Comparison of ENCODE assay signal across 34 cellular contexts in genomic region chr10:124212702-124213101, GRCh38.
"Had no signal": no experiment of that assay in that cellular context is flagged by ENCODE, and none has a peak within 500 bp of the region (broad histone marks: within the 10 kb centered on the region; RNA-seq: fewer than 3 reads in every experiment).

No MANE protein-coding gene starts in this region.

- H3K4me2 ChIP-seq: smooth muscle cell had no signal

- H3K4me3 Mint-ChIP-seq: activated naive CD4-positive, alpha-beta T cell treated with anti-CD3 and anti-CD28 coated beads, Interleukin-2, amount 50 U/mL, for 24 hours; activated naive CD8-positive, alpha-beta T cell treated with anti-CD3 and anti-CD28 coated beads, Interleukin-2, amount 50 U/mL, for 24 hours; activated T-cell treated with anti-CD3 and anti-CD28 coated beads, Interleukin-2, amount 50 U/mL, for 24 hours; central memory CD8-positive, alpha-beta T cell; naive B cell; nephron progenitor cell; T-helper 1 cell treated with Interleukin-12 subunit alpha and Interleukin-12 subunit beta and Interleukin-4 antibody, amounts not matched to agents 30 μg/mL and 1 μg/mL, for 36 hours had no signal

- ATAC-seq: activated naive CD8-positive, alpha-beta T cell treated with anti-CD3 and anti-CD28 coated beads, Interleukin-2, amount 50 U/mL, for 24 hours; esophagus mucosa; heart right ventricle; pancreas; upper lobe of right lung had no signal

- H3K9me3 Mint-ChIP-seq: activated naive CD4-positive, alpha-beta T cell treated with anti-CD3 and anti-CD28 coated beads, Interleukin-2, amount 50 U/mL, for 24 hours; activated naive CD8-positive, alpha-beta T cell treated with anti-CD3 and anti-CD28 coated beads, Interleukin-2, amount 50 U/mL, for 24 hours; activated T-cell treated with anti-CD3 and anti-CD28 coated beads, Interleukin-2, amount 50 U/mL, for 24 hours; activated T-helper 2 cell treated with anti-CD3 and anti-CD28 coated beads, Interferon-gamma antibody, Interleukin-2, Interleukin-4, amounts not matched to agents 10 μg/mL and 5 μg/mL and 100 μg/mL, durations not matched to agents 14 hours and 24 hours and 36 hours; central memory CD8-positive, alpha-beta T cell had no signal

- H3K27ac ChIP-seq: dorsolateral prefrontal cortex, heart right ventricle, left ventricle myocardium inferior, neutrophil, pancreas, prostate gland, sigmoid colon, suprapubic skin, tibial artery, upper lobe of right lung, VCaP had no signal

- H3K27me3 Mint-ChIP-seq: activated naive CD4-positive, alpha-beta T cell treated with anti-CD3 and anti-CD28 coated beads, Interleukin-2, amount 50 U/mL, for 24 hours; activated naive CD8-positive, alpha-beta T cell treated with anti-CD3 and anti-CD28 coated beads, Interleukin-2, amount 50 U/mL, for 24 hours had no signal

- H3K4me3 ChIP-seq: dorsolateral prefrontal cortex, heart right ventricle, left ventricle myocardium inferior, lung, pancreas, prostate gland, sigmoid colon, smooth muscle cell, suprapubic skin, tibial artery, upper lobe of right lung had no signal

- H3K4me1 ChIP-seq: heart right ventricle, left ventricle myocardium inferior, pancreas, prostate gland, sigmoid colon, suprapubic skin, tibial artery, upper lobe of right lung had no signal

- DNase-seq: activated CD4-positive, alpha-beta T cell treated with anti-CD3 and anti-CD28 coated beads for 4 hours; activated CD4-positive, alpha-beta T cell treated with anti-CD3 and anti-CD28 coated beads, Interleukin-2, amount 50 U/mL, for 4 hours; activated CD8-positive, alpha-beta memory T cell treated with anti-CD3 and anti-CD28 coated beads, Interleukin-2, amount 50 U/mL, for 48 hours; activated naive CD8-positive, alpha-beta T cell treated with anti-CD3 and anti-CD28 coated beads, Interleukin-2, amount 50 U/mL, for 24 hours; activated T-cell treated with anti-CD3 and anti-CD28 coated beads, Interleukin-2, amount 50 U/mL, for 24 hours; amygdala; dorsolateral prefrontal cortex; heart right ventricle; left ventricle myocardium inferior; naive B cell; nephron progenitor cell; pancreas; retina; sigmoid colon; stimulated activated CD4-positive, alpha-beta T cell treated with anti-CD3 and anti-CD28 coated beads, Interleukin-15, amount 100 ng/mL, for 24 hours; stimulated activated CD4-positive, alpha-beta T cell treated with anti-CD3 and anti-CD28 coated beads, Interleukin-2, amount 100 ng/mL, for 24 hours; stimulated activated naive CD4-positive, alpha-beta T cell; T-helper 9 cell; tibial artery; upper lobe of right lung had no signal

- H3K27me3 ChIP-seq: pancreas, sigmoid colon, suprapubic skin, tibial artery, upper lobe of right lung had no signal

- H3K27ac Mint-ChIP-seq: activated naive CD4-positive, alpha-beta T cell treated with anti-CD3 and anti-CD28 coated beads, Interleukin-2, amount 50 U/mL, for 24 hours; activated naive CD8-positive, alpha-beta T cell treated with anti-CD3 and anti-CD28 coated beads, Interleukin-2, amount 50 U/mL, for 24 hours; activated T-cell treated with anti-CD3 and anti-CD28 coated beads, Interleukin-2, amount 50 U/mL, for 24 hours; activated T-helper 2 cell treated with anti-CD3 and anti-CD28 coated beads, Interferon-gamma antibody, Interleukin-2, Interleukin-4, amounts not matched to agents 10 μg/mL and 5 μg/mL and 100 μg/mL, durations not matched to agents 14 hours and 24 hours and 36 hours; naive B cell; nephron progenitor cell; T-helper 1 cell treated with Interleukin-12 subunit alpha and Interleukin-12 subunit beta and Interleukin-4 antibody, amounts not matched to agents 30 μg/mL and 1 μg/mL, for 36 hours had no signal

- H3K4me1 Mint-ChIP-seq: activated naive CD4-positive, alpha-beta T cell treated with anti-CD3 and anti-CD28 coated beads, Interleukin-2, amount 50 U/mL, for 24 hours; activated naive CD8-positive, alpha-beta T cell treated with anti-CD3 and anti-CD28 coated beads, Interleukin-2, amount 50 U/mL, for 24 hours; central memory CD8-positive, alpha-beta T cell had no signal

- H3K36me3 Mint-ChIP-seq: activated naive CD4-positive, alpha-beta T cell treated with anti-CD3 and anti-CD28 coated beads, Interleukin-2, amount 50 U/mL, for 24 hours; naive B cell had no signal

- FAIRE-seq: bronchial epithelial cell, endothelial cell of umbilical vein, pancreas, TTC549 had no signal

- H3K9me3 ChIP-seq: neutrophil, pancreas, prostate gland, upper lobe of right lung had no signal

- H3K36me3 ChIP-seq: heart right ventricle, left ventricle myocardium inferior, neutrophil, pancreas, prostate gland, sigmoid colon, suprapubic skin, tibial artery, upper lobe of right lung had no signal
